11 cellular contexts compared by ENCODE assay signal in genomic region chr9:92650839-92651621, GRCh38. TPM values are rescaled to one million over a fixed set of nuclear protein-coding genes. Genes with fewer than 3 reads are reported as not detected.
DNase-seq lines count a peak whose midpoint lies in the region; ATAC-seq and TF ChIP-seq lines count a peak whose summit lies in the region.
"Had no signal": no experiment of that assay in that cellular context is flagged by ENCODE, and none has a peak within 500 bp of the region (broad histone marks: within the 10 kb centered on the region; RNA-seq: fewer than 3 reads in every experiment).

No MANE protein-coding gene starts in this region.

- POLR2A ChIA-PET in T-cell (lab: Charles Lee), result interaction anchor here in 1 of 2 donors (0.5 kb wide), 1 partner anchor 26 kb away, joined by 3 read pairs; no protein-coding TSS in a partner anchor

- H3K36me3 Mint-ChIP-seq in activated T-helper 2 cell treated with anti-CD3 and anti-CD28 coated beads, Interferon-gamma antibody, Interleukin-2, Interleukin-4, amounts not matched to agents 10 μg/mL and 5 μg/mL and 100 μg/mL, durations not matched to agents 14 hours and 24 hours and 36 hours (ENCODE audit: low read depth), result peaks cover 52% of the 10 kb centered on the region
- H3K36me3 Mint-ChIP-seq in T-cell, result peaks cover 50% of the 10 kb centered on the region

- CTCF ChIA-PET in T-cell (lab: Charles Lee), result interaction anchor here in 1 of 2 donors (0.6 kb wide), 2 partner anchors 17 to 152 kb away, joined by 3 read pairs; no protein-coding TSS in a partner anchor

- peaks cover 8% of the 10 kb centered on the region for H3K4me1 Mint-ChIP-seq in activated T-helper 2 cell treated with anti-CD3 and anti-CD28 coated beads, Interferon-gamma antibody, Interleukin-2, Interleukin-4, amounts not matched to agents 10 μg/mL and 5 μg/mL and 100 μg/mL, durations not matched to agents 14 hours and 24 hours and 36 hours (ENCODE audit: low read depth)
- H3K4me1 Mint-ChIP-seq in T-cell, result no peaks in the 10 kb centered on the region
- H3K4me1 Mint-ChIP-seq: GM23338 had no signal

- H3K4me3 ChIP-seq in AG09309 (ENCODE audit: control insufficient read depth, low read depth, low read length), result no peak overlapping the region
- H3K4me3 ChIP-seq: GM23338, PC-9 had no signal

- no peaks in the 10 kb centered on the region for H3K9me3 Mint-ChIP-seq in activated T-helper 2 cell treated with anti-CD3 and anti-CD28 coated beads, Interferon-gamma antibody, Interleukin-2, Interleukin-4, amounts not matched to agents 10 μg/mL and 5 μg/mL and 100 μg/mL, durations not matched to agents 14 hours and 24 hours and 36 hours
- H3K9me3 Mint-ChIP-seq in T-cell, result peaks cover 0 to 4% (median 3%) of the 10 kb centered on the region in 3 donors
- H3K9me3 Mint-ChIP-seq: GM23338 had no signal

- DNase-seq in AG09309 (ENCODE audit: low read depth), result peak; percentile 43
- no peak for DNase-seq in activated T-helper 2 cell treated with anti-CD3 and anti-CD28 coated beads, Interferon-gamma antibody, Interleukin-2, Interleukin-4, amounts not matched to agents 10 μg/mL and 5 μg/mL and 100 μg/mL, durations not matched to agents 14 hours and 24 hours and 36 hours (ENCODE audit: low spot score)
- DNase-seq in Right ventricle myocardium inferior (ENCODE audit: missing footprints), result peak; percentile 82
- DNase-seq in occipital lobe (lab: John Stamatoyannopoulos, UW), result peak; percentile 21
- no peak for DNase-seq in effector CD8-positive, alpha-beta T cell (lab: John Stamatoyannopoulos, UW)
- no peak for DNase-seq in GM20000 (ENCODE audit: low spot score)
- DNase-seq in T-cell, result no peak
- DNase-seq: cerebellar nuclear complex, PC-9 had no signal

- TF ChIP-seq CTCF in AG09309 (IDR thresholded peaks at IDR 0.05; ENCODE audit: control insufficient read depth, insufficient read depth, low read depth, low read length, missing control alignments), result no peak
- no peak for TF ChIP-seq CTCF in GM20000 (IDR thresholded peaks at IDR 0.05; ENCODE audit: extremely low read depth, missing control alignments)

- no peaks in the 10 kb centered on the region for H3K27me3 Mint-ChIP-seq in activated T-helper 2 cell treated with anti-CD3 and anti-CD28 coated beads, Interferon-gamma antibody, Interleukin-2, Interleukin-4, amounts not matched to agents 10 μg/mL and 5 μg/mL and 100 μg/mL, durations not matched to agents 14 hours and 24 hours and 36 hours (ENCODE audit: low read depth)
- H3K27me3 Mint-ChIP-seq in T-cell, result no peaks in the 10 kb centered on the region

- no peak overlapping the region for H3K4me3 Mint-ChIP-seq in activated T-helper 2 cell treated with anti-CD3 and anti-CD28 coated beads, Interferon-gamma antibody, Interleukin-2, Interleukin-4, amounts not matched to agents 10 μg/mL and 5 μg/mL and 100 μg/mL, durations not matched to agents 14 hours and 24 hours and 36 hours (ENCODE audit: low read depth)
- H3K4me3 Mint-ChIP-seq in T-cell, result no peak overlapping the region
- H3K4me3 Mint-ChIP-seq: GM23338 had no signal

- intact Hi-C loops in activated T-helper 2 cell treated with anti-CD3 and anti-CD28 coated beads, Interferon-gamma antibody, Interleukin-2, Interleukin-4, amounts not matched to agents 10 μg/mL and 5 μg/mL and 100 μg/mL, durations not matched to agents 14 hours and 24 hours and 36 hours (cut with micrococcal nuclease), result no loop called here
- intact Hi-C loops in Right ventricle myocardium inferior (cut with DNase I), result no loop called here

- H3K27ac Mint-ChIP-seq in activated T-helper 2 cell treated with anti-CD3 and anti-CD28 coated beads, Interferon-gamma antibody, Interleukin-2, Interleukin-4, amounts not matched to agents 10 μg/mL and 5 μg/mL and 100 μg/mL, durations not matched to agents 14 hours and 24 hours and 36 hours, result peak overlapping the region; percentile 38
- H3K27ac Mint-ChIP-seq in T-cell, result no peak overlapping the region
- H3K27ac Mint-ChIP-seq: GM23338 had no signal

- ATAC-seq in Right ventricle myocardium inferior, result peak; percentile 91
- ATAC-seq in HG03442 (IDR thresholded peaks at IDR 0.05; ENCODE audit: unreplicated experiment), result no peak
- no peak for ATAC-seq in T-cell (replicated peaks in 1 of 4)
- ATAC-seq: GM23338 had no signal

RNA-seq across cellular contexts. Expression of gene IPPK, which starts 18.9 kb away (rescaled TPM):
- total RNA-seq in activated T-helper 2 cell treated with anti-CD3 and anti-CD28 coated beads, Interferon-gamma antibody, Interleukin-2, Interleukin-4, amounts not matched to agents 10 μg/mL and 5 μg/mL and 100 μg/mL, durations not matched to agents 14 hours and 24 hours and 36 hours, result 11.5 and 14.8 TPM in 2 replicates
- total RNA-seq in Right ventricle myocardium inferior, result 5.9 TPM
- total RNA-seq in occipital lobe, result 16.1 TPM
- total RNA-seq in T-cell, result 1 to 10 TPM; 7.5 to 9.6 (median 8.3) TPM

Comparison
In these comparisons a context has a peak if more than half of its experiments do, and no peak if none do; other contexts are left out.
1. DNase-seq: peak in AG09309 (single experiment), Right ventricle myocardium inferior (single experiment) and occipital lobe (single experiment); none in activated T-helper 2 cell treated with anti-CD3 and anti-CD28 coated beads, Interferon-gamma antibody, Interleukin-2, Interleukin-4, amounts not matched to agents 10 μg/mL and 5 μg/mL and 100 μg/mL, durations not matched to agents 14 hours and 24 hours and 36 hours (single experiment), effector CD8-positive, alpha-beta T cell (single experiment), GM20000 (single experiment) and T-cell (0 of 34).